ENCODE assay signal across 21 cellular contexts in genomic region chr1:8891405-8891804, GRCh38. TPM values are rescaled to one million over a fixed set of nuclear protein-coding genes. Genes with fewer than 3 reads are reported as not detected.
DNase-seq lines count a peak whose midpoint lies in the region; ATAC-seq and TF ChIP-seq lines count a peak whose summit lies in the region.
"Had no signal": no experiment of that assay in that cellular context is flagged by ENCODE, and none has a peak within 500 bp of the region (broad histone marks: within the 10 kb centered on the region; RNA-seq: fewer than 3 reads in every experiment).

No MANE protein-coding gene starts in this region.

- no peaks in the 10 kb centered on the region for H4K20me1 ChIP-seq in OCI-LY3 (ENCODE audit: insufficient read depth, low read length)

- no peak for TF ChIP-seq POLR2A in esophagus muscularis mucosa (IDR thresholded peaks at IDR 0.05; ENCODE audit: low read depth)

- no peak overlapping the region for H3K4me2 ChIP-seq in OCI-LY3 (ENCODE audit: low read length)

- no peak overlapping the region for H3K9ac ChIP-seq in OCI-LY3 (ENCODE audit: low read length)

- no peak overlapping the region for H3K27ac ChIP-seq in OCI-LY3 (ENCODE audit: low read length)
- peak overlapping the region; percentile 82 to 88 (median 86) for H3K27ac ChIP-seq in esophagus muscularis mucosa (replicated peaks in 1 of 4)
- peak overlapping the region; percentile 76 for H3K27ac ChIP-seq in psoas muscle
- no peak overlapping the region for H3K27ac ChIP-seq in foreskin keratinocyte
- H3K27ac ChIP-seq: SJCRH30 had no signal

- ATAC-seq in psoas muscle = no peak
- no peak for ATAC-seq in foreskin keratinocyte
- ATAC-seq in HG02678 (IDR thresholded peaks at IDR 0.05; ENCODE audit: unreplicated experiment) = no peak
- ATAC-seq: CD8-positive, alpha-beta T cell had no signal

- H2AFZ ChIP-seq in OCI-LY3 (ENCODE audit: low read depth, low read length) = peak overlapping the region; percentile 61; the same call in 1 of the 2 replicates

- H3K27me3 ChIP-seq in OCI-LY3 (ENCODE audit: low read depth, low read length) (no peaks in the 10 kb centered on the region), esophagus muscularis mucosa (no peaks in the 10 kb centered on the region), psoas muscle (ENCODE audit: insufficient read depth in 3 of 3, low read length in 2 of 3) (no peaks in the 10 kb centered on the region), foreskin keratinocyte (no peaks in the 10 kb centered on the region)
- H3K27me3 ChIP-seq: BE2C had no signal

- H3K36me3 ChIP-seq in OCI-LY3 (replicated peaks; ENCODE audit: low read depth, low read length) (no peaks in the 10 kb centered on the region), esophagus muscularis mucosa (no peaks in the 10 kb centered on the region), psoas muscle (ENCODE audit: insufficient read depth in 1 of 2, low read depth in 1 of 2) (no peaks in the 10 kb centered on the region)
- H3K36me3 ChIP-seq: BE2C, SJCRH30 had no signal

- no peak overlapping the region for H3K4me3 ChIP-seq in OCI-LY3 (ENCODE audit: low read length)
- no peak overlapping the region for H3K4me3 ChIP-seq in esophagus muscularis mucosa
- H3K4me3 ChIP-seq in psoas muscle = no peak overlapping the region
- H3K4me3 ChIP-seq: SJCRH30 had no signal

- intact Hi-C loops in esophagus muscularis mucosa (cut with DNase I) (no loop called here), psoas muscle (cut with DNase I) (no loop called here)

- H3K4me1 ChIP-seq in OCI-LY3 (ENCODE audit: low read length) (peaks cover 17% of the 10 kb centered on the region), esophagus muscularis mucosa (peaks cover 6 to 36% (median 34%) of the 10 kb centered on the region in 4 donors), psoas muscle (peaks cover 18% of the 10 kb centered on the region), foreskin keratinocyte (peaks cover 19% of the 10 kb centered on the region)
- H3K4me1 ChIP-seq: BE2C, SJCRH30 had no signal

- DNase-seq in EH (ENCODE audit: low read depth) (peak; percentile 53), esophagus muscularis mucosa (ENCODE audit: extremely low spot score) (no peak), psoas muscle (no peak), activated gamma-delta T cell treated with Interleukin-2 at 50 U/mL for 16 hours (no peak), foreskin keratinocyte (no peak), occipital lobe (lab: John Stamatoyannopoulos, UW) (no peak)
- DNase-seq: BE2C; CD8-positive, alpha-beta T cell; DMS79; NCI-H1105 treated with DMSO at 0.1 percent for 48 hours; NCI-H187; NCI-H526 treated with DMSO at 0.1 percent for 48 hours; RPMI8226; SJCRH30; SW 1271 had no signal

- no peak for TF ChIP-seq EP300 in esophagus muscularis mucosa (IDR thresholded peaks at IDR 0.05)

- WGBS in esophagus muscularis mucosa = 56% methylated on average over 3 of the region's 3 CpGs
- WGBS in psoas muscle, 3 donors = 56 to 66% (median 59%) methylated on average over 3 of the region's 3 CpGs

- TF ChIP-seq CTCF in OCI-LY3 (IDR thresholded peaks at IDR 0.05; ENCODE audit: low read depth, low read length) = no peak
- TF ChIP-seq CTCF in esophagus muscularis mucosa (IDR thresholded peaks at IDR 0.05) = no peak
- no peak for TF ChIP-seq CTCF in psoas muscle (IDR thresholded peaks at IDR 0.05)
- no peak for TF ChIP-seq CTCF in foreskin keratinocyte (conservative IDR thresholded peaks at IDR 0.05)

- no peaks in the 10 kb centered on the region for H3K9me3 ChIP-seq in OCI-LY3 (ENCODE audit: insufficient read depth, low read length)
- no peaks in the 10 kb centered on the region for H3K9me3 ChIP-seq in esophagus muscularis mucosa
- no peaks in the 10 kb centered on the region for H3K9me3 ChIP-seq in psoas muscle
- H3K9me3 ChIP-seq: BE2C, SJCRH30 had no signal

- H3K79me2 ChIP-seq in OCI-LY3 (ENCODE audit: low read length) = no peaks in the 10 kb centered on the region

RNA-seq across cellular contexts. Expression of gene ENO1, which starts 12.9 kb away (rescaled TPM):
- total RNA-seq in esophagus muscularis mucosa (100 to 1,000 TPM; 595 to 895 (median 621) TPM), psoas muscle (100 to 1,000 TPM; 110 to 364 (median 217) TPM), foreskin keratinocyte (2,474 and 2,598 TPM in 2 replicates), occipital lobe (260 TPM)
- polyA plus RNA-seq in psoas muscle (100 to 1,000 TPM in 2 of 3 donors, 10 to 100 TPM in 1; 83.8 to 489 (median 190) TPM), foreskin keratinocyte (2,513 and 2,566 TPM in 2 replicates)

RNA-seq across cellular contexts. Expression of gene CA6, which starts 54.3 kb away (rescaled TPM):
- not detected for total RNA-seq in esophagus muscularis mucosa
- not detected for total RNA-seq in psoas muscle
- polyA plus RNA-seq in psoas muscle = not detected
- total RNA-seq in foreskin keratinocyte = not detected in 2 replicates
- not detected in 2 replicates for polyA plus RNA-seq in foreskin keratinocyte
- not detected for total RNA-seq in occipital lobe
- total RNA-seq: H1, HT-29, LHCN-M2, OCI-LY7, SJCRH30 had no signal
- polyA plus RNA-seq: H1 had no signal

Comparison
In these comparisons a context has a peak if more than half of its experiments do, and no peak if none do; other contexts are left out.
1. H3K27ac ChIP-seq: peak in esophagus muscularis mucosa (4 of 4) and psoas muscle (single experiment); none in OCI-LY3 (single experiment) and foreskin keratinocyte (single experiment).